8 cellular contexts compared by ENCODE assay signal in the genomic region with DNA sequence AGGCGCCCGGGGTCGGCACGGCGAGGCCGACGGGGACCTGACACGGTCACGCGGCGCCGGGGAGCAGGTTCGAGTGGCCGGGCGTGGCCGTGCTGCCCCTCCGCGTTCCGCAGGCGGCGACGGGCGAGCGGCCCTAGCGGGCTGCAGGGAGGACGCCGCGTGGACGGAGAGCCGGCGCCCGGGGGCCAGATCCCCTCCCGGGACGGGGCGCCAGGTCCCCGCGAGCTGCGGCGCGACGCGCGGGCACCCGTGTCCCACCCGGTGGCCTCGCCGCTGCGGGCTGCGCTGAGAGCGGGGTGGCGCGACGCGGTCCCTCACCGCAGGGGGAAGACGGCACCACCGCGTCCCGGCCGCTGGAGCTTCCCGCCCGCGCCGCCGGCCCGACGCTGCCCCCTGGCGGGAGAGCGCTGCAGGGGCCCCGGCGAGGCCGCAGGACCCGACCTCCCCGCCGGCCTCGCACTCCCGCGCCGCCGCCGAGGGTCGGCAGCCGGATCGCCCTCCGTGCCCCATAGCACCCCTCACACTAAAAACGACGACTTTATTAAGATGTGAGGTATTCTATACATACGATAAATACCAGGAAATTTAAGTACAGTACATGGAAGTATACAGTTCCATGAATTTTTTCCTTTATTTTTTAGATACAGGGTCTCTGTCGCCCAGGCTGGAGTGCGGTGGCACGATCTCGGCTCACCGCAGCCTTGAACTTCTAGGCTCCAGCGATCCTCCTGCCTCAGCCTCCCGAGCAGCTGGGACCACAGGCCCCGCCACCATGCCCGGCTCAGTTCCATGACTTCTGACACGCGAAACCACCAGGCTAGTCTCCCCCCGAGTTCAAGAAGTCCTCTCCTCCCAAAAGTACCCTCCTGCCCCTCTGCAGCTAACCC. TPM values are rescaled to one million over a fixed set of nuclear protein-coding genes. Genes with fewer than 3 reads are reported as not detected.
DNase-seq lines count a peak whose midpoint lies in the region; ATAC-seq and TF ChIP-seq lines count a peak whose summit lies in the region.

No MANE protein-coding gene starts in this region.

- TF ChIP-seq POLR2A in suprapubic skin (IDR thresholded peaks at IDR 0.05): no peak

- H3K79me2 ChIP-seq in neural progenitor cell (ENCODE audit: low read depth): no peaks in the 10 kb centered on the region

- 28% methylated on average over 30 of the region's 100 CpGs for WGBS in suprapubic skin

- peak overlapping the region; percentile 84 for H3K4me3 Mint-ChIP-seq in neural progenitor cell

- H3K4me1 Mint-ChIP-seq in neural progenitor cell: peaks cover 18% of the 10 kb centered on the region

- TF ChIP-seq CTCF in fibroblast of villous mesenchyme (IDR thresholded peaks at IDR 0.05; ENCODE audit: insufficient read depth, low read depth, low read length) (peak; percentile 43), neural progenitor cell (IDR thresholded peaks at IDR 0.05) (peak; percentile 68), suprapubic skin (IDR thresholded peaks at IDR 0.05) (peak; percentile 78 to 98)

- peaks cover 17% of the 10 kb centered on the region for H3K9me3 Mint-ChIP-seq in neural progenitor cell

- H3K27ac ChIP-seq in neural progenitor cell (no peak overlapping the region), suprapubic skin (peak overlapping the region; percentile 64)

- H3K4me3 ChIP-seq in fibroblast of villous mesenchyme (ENCODE audit: low read depth, low read length): peak overlapping the region; percentile 71
- H3K4me3 ChIP-seq in neural progenitor cell: peak overlapping the region; percentile 84
- peak overlapping the region; percentile 95 for H3K4me3 ChIP-seq in suprapubic skin

- no peaks in the 10 kb centered on the region for H3K36me3 ChIP-seq in neural progenitor cell
- H3K36me3 ChIP-seq in suprapubic skin: peaks cover 8% of the 10 kb centered on the region

- H3K4me2 ChIP-seq in neural progenitor cell: peak overlapping the region; percentile 98

- H3K27me3 Mint-ChIP-seq in neural progenitor cell (ENCODE audit: insufficient read depth, low read depth): peaks cover 48% of the 10 kb centered on the region

- no peak for TF ChIP-seq EP300 in suprapubic skin (IDR thresholded peaks at IDR 0.05)

- H3K27me3 ChIP-seq in neural progenitor cell: peaks cover 70% of the 10 kb centered on the region
- H3K27me3 ChIP-seq in suprapubic skin: no peaks in the 10 kb centered on the region

- peak; percentile 54 for ATAC-seq in GM19324 (IDR thresholded peaks at IDR 0.05; ENCODE audit: low FRiP score, unreplicated experiment)
- peak; percentile 55 for ATAC-seq in HG03521 (IDR thresholded peaks at IDR 0.05; ENCODE audit: unreplicated experiment)

- DNase-seq in C1 segment of cervical spinal cord (lab: John Stamatoyannopoulos, UW) (peak in 8 of 14 donors; percentile 16 to 60 (median 22)), OCI-M1 (lab: John Stamatoyannopoulos, UW) (peak; percentile 72), activated T-helper 1 cell treated with Interleukin-2 at 50 U/mL for 16 hours (ENCODE audit: low read depth) (peak; percentile 51), fibroblast of villous mesenchyme (ENCODE audit: low read depth) (peak; percentile 56), neural progenitor cell (ENCODE audit: low spot score) (peak; percentile 86), suprapubic skin (ENCODE audit: low spot score in 2 of 2) (peak; percentile 69 to 77)

- no peaks in the 10 kb centered on the region for H3K9me3 ChIP-seq in neural progenitor cell (ENCODE audit: low read depth)
- H3K9me3 ChIP-seq in suprapubic skin: no peaks in the 10 kb centered on the region

- no peak overlapping the region for H3K9ac ChIP-seq in neural progenitor cell

- H4K20me1 ChIP-seq in neural progenitor cell (ENCODE audit: low read depth): no peaks in the 10 kb centered on the region

- no peaks in the 10 kb centered on the region for H3F3A ChIP-seq in neural progenitor cell (ENCODE audit: low read depth)

- no peaks in the 10 kb centered on the region for H3K4me1 ChIP-seq in neural progenitor cell
- H3K4me1 ChIP-seq in suprapubic skin: peaks cover 15% of the 10 kb centered on the region

- H2AFZ ChIP-seq in neural progenitor cell (replicated peaks): peak overlapping the region; percentile 95

- H3K27ac Mint-ChIP-seq in neural progenitor cell: peak overlapping the region; percentile 60

- H3K36me3 Mint-ChIP-seq in neural progenitor cell: peaks cover 5% of the 10 kb centered on the region

RNA-seq across cellular contexts. Expression of a gene that starts 1.3 kb away (rescaled TPM):
- total RNA-seq in fibroblast of villous mesenchyme (1.3 and 1.7 TPM in 2 replicates), neural progenitor cell (ENCODE audit: low replicate concordance) (1.2 TPM in 1 of 2 replicates, not detected in the other), suprapubic skin (10 to 100 TPM; 11.0 to 17.4 (median 13.3) TPM)

RNA-seq across cellular contexts. Expression of a gene that starts 27.6 kb away (rescaled TPM):
- total RNA-seq in fibroblast of villous mesenchyme: 41.2 and 57.9 TPM in 2 replicates
- total RNA-seq in neural progenitor cell (ENCODE audit: low replicate concordance): 68.4 and 80.8 TPM in 2 replicates
- 10 to 100 TPM; 27.1 to 33.0 (median 28.3) TPM for total RNA-seq in suprapubic skin

RNA-seq across cellular contexts. Expression of a gene that starts 59.7 kb away (rescaled TPM):
- total RNA-seq in fibroblast of villous mesenchyme (4.7 and 5.2 TPM in 2 replicates), neural progenitor cell (ENCODE audit: low replicate concordance) (0.28 and 4.2 TPM in 2 replicates), suprapubic skin (10 to 100 TPM; 21.0 to 68.7 (median 34.4) TPM)

Comparison
In these comparisons a context has a peak if more than half of its experiments do, and no peak if none do; other contexts are left out.
1. DNase-seq: peak in every context shown above with its lines; median percentile 86 in neural progenitor cell; 73 in suprapubic skin; 72 in OCI-M1; 56 in fibroblast of villous mesenchyme; 51 in activated T-helper 1 cell treated with Interleukin-2 at 50 U/mL for 16 hours; 22 in C1 segment of cervical spinal cord.